34 cellular contexts compared by ENCODE assay signal in the genomic region with DNA sequence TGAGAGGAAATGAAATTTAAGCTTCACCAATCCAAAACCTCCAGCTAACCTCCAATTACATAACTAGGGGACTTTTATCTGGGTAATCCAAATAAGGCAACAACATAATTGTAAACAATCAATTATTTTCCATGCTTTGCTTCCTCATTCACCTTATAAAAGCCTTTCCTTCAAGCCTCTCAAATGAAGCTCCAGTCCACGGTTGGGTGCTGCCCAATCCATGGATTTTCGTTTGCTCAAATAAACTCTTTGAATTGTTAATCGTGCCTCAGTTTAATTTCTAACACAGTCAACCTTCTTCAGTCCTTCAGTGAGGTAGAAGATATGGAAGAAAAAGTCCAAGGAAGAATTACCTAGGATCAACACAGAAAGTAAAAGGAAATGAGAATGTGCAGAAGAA.
"Had no signal": no experiment of that assay in that cellular context is flagged by ENCODE, and none has a peak within 500 bp of the region (broad histone marks: within the 10 kb centered on the region; RNA-seq: fewer than 3 reads in every experiment).

No MANE protein-coding gene starts in this region.

- H3K9me3 ChIP-seq: MG63 had no signal

- H3K36me3 ChIP-seq: MG63 had no signal

- DNase-seq: Karpas-422, Kasumi-1, MG63, MM.1S, NCI-H1048, NCI-H1092, NCI-H1092 treated with DMSO at 0.1 percent for 48 hours, NCI-H1105, NCI-H1105 treated with DMSO at 0.1 percent for 48 hours, NCI-H1417, NCI-H1417 treated with DMSO at 0.1 percent for 48 hours, NCI-H1436, NCI-H1436 treated with DMSO at 0.1 percent for 48 hours, NCI-H146, NCI-H1694, NCI-H1694 treated with DMSO at 0.1 percent for 48 hours, NCI-H187, NCI-H187 treated with DMSO at 0.1 percent for 48 hours, NCI-H1930, NCI-H2029, NCI-H2029 treated with DMSO at 0.1 percent for 48 hours, NCI-H2081 treated with DMSO at 0.1 percent for 48 hours, NCI-H2107, NCI-H2171, NCI-H2171 treated with DMSO at 0.1 percent for 48 hours, NCI-H2227 treated with DMSO at 0.1 percent for 48 hours, NCI-H226, NCI-H345, NCI-H446, NCI-H446 treated with DMSO at 0.1 percent for 48 hours, NCI-H510A, NCI-H510A treated with DMSO at 0.1 percent for 48 hours, NCI-H524, NCI-H524 treated with DMSO at 0.1 percent for 48 hours had no signal

- H3K4me3 ChIP-seq: MG63 had no signal
